Comparison of ENCODE assay signal across 20 cellular contexts in the genomic region with DNA sequence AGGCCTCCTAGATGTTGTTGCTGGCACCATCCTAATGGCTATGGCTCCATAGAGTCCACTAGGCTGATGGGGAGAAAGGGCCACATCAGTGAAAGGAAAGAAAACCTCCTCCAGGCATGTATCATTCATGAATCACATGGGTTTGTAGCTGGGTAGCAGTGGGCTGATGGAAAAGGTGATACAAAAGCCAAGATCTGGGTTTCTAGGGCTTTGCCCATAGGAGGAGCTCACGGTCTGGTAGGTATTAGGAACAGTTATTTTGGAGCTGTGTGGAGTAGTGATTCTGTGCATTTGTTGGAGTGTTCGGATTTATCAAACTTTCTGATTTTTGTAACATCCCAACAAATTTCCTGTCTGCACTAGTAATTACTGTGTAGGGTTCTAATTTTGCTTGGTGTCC.
DNase-seq lines count a peak whose midpoint lies in the region; ATAC-seq and TF ChIP-seq lines count a peak whose summit lies in the region.
"Had no signal": no experiment of that assay in that cellular context is flagged by ENCODE, and none has a peak within 500 bp of the region (broad histone marks: within the 10 kb centered on the region; RNA-seq: fewer than 3 reads in every experiment).

No MANE protein-coding gene starts in this region.

- H3K4me3 ChIP-seq in AG10803 (ENCODE audit: low read length): no peak overlapping the region
- H3K4me3 ChIP-seq: colonic mucosa, PC-9, thoracic aorta had no signal

- TF ChIP-seq CTCF in AG10803 (conservative IDR thresholded peaks at IDR 0.05; ENCODE audit: low read length) (peak; percentile 28), RWPE1 (conservative IDR thresholded peaks at IDR 0.05; ENCODE audit: low read depth) (no peak)

- CTCF ChIA-PET in RWPE1 (lab: Yijun Ruan, JAX): interaction anchor here (0.5 kb wide), 1 partner anchor 1013 kb away, joined by 3 read pairs; no protein-coding TSS in a partner anchor

- no peak for DNase-seq in AG10803 (ENCODE audit: low read depth)
- DNase-seq in H4 (ENCODE audit: low spot score): peak; percentile 29
- peak; percentile 33 for DNase-seq in RWPE1 (ENCODE audit: low spot score)
- DNase-seq in iPS-NIHi11 (ENCODE audit: low spot score): peak; percentile 42
- DNase-seq in activated CD4-positive, alpha-beta T cell treated with anti-CD3 and anti-CD28 coated beads for 48 hours: no peak
- no peak for DNase-seq in Right ventricle myocardium inferior (ENCODE audit: missing footprints)
- DNase-seq in activated CD4-positive, alpha-beta T cell treated with anti-CD3 and anti-CD28 coated beads for 4 hours: no peak
- DNase-seq: activated CD8-positive, alpha-beta memory T cell treated with anti-CD3 and anti-CD28 coated beads for 24 hours; amygdala; CD4-positive, CD25-positive, alpha-beta regulatory T cell; colonic mucosa; erythroblast; KBM-7; kidney; NCI-H1417 treated with DMSO at 0.1 percent for 48 hours; NCI-H524; stimulated activated CD4-positive, alpha-beta T cell treated with anti-CD3 and anti-CD28 coated beads, Interleukin-4, amount 100 ng/mL, for 24 hours had no signal

- ATAC-seq in HG03571 (IDR thresholded peaks at IDR 0.05; ENCODE audit: unreplicated experiment) (no peak), Right ventricle myocardium inferior (no peak)

- H3K27ac ChIP-seq in RWPE1: no peak overlapping the region
- H3K27ac ChIP-seq: colonic mucosa, PC-9, thoracic aorta had no signal

- intact Hi-C loops in Right ventricle myocardium inferior (cut with DNase I): no loop called here

- POLR2A ChIA-PET in RWPE1 (lab: Yijun Ruan, JAX; ENCODE audit: low non-redundant PET): no interaction called here

Comparison
In these comparisons a context has a peak if more than half of its experiments do, and no peak if none do; other contexts are left out.
1. DNase-seq: peak in H4 (single experiment), RWPE1 (single experiment) and iPS-NIHi11 (single experiment); none in AG10803 (single experiment), activated CD4-positive, alpha-beta T cell treated with anti-CD3 and anti-CD28 coated beads for 48 hours (single experiment), Right ventricle myocardium inferior (single experiment) and activated CD4-positive, alpha-beta T cell treated with anti-CD3 and anti-CD28 coated beads for 4 hours (0 of 2).